9 cellular contexts compared by ENCODE assay signal in genomic region chr4:99861120-99861905, GRCh38. TPM values are rescaled to one million over a fixed set of nuclear protein-coding genes. Genes with fewer than 3 reads are reported as not detected.
A peak's percentile ranks its signal among the peaks of the same experiment; 100 is the strongest.
DNase-seq lines count a peak whose midpoint lies in the region; ATAC-seq, FAIRE-seq and TF ChIP-seq lines count a peak whose summit lies in the region.
"Had no signal": no experiment of that assay in that cellular context is flagged by ENCODE, and none has a peak within 500 bp of the region (broad histone marks: within the 10 kb centered on the region; RNA-seq: fewer than 3 reads in every experiment).

No MANE protein-coding gene starts in this region.

- H3K27ac Mint-ChIP-seq in activated naive CD4-positive, alpha-beta T cell treated with anti-CD3 and anti-CD28 coated beads, Interleukin-2, amount 50 U/mL, for 72 hours: peak overlapping the region; percentile 63 to 77

- H3K27me3 ChIP-seq in osteoblast (ENCODE audit: insufficient read depth, low read length): no peaks in the 10 kb centered on the region

- no peak overlapping the region for H2AFZ ChIP-seq in osteoblast (ENCODE audit: low read length)

- no peak for DNase-seq in GM12892 (ENCODE audit: insufficient read length)
- no peak for DNase-seq in activated naive CD4-positive, alpha-beta T cell treated with anti-CD3 and anti-CD28 coated beads, Interleukin-2, amount 50 U/mL, for 72 hours (ENCODE audit: low spot score in 2 of 2)
- DNase-seq in NK-92 treated with Interleukin-12 subunit alpha and Interleukin-12 subunit beta, amount 100 ng/mL, for 24 hours (lab: John Stamatoyannopoulos, UW): no peak
- no peak for DNase-seq in C1 segment of cervical spinal cord (lab: John Stamatoyannopoulos, UW)
- no peak for DNase-seq in osteoblast (ENCODE audit: insufficient read length, low spot score, missing footprints)
- DNase-seq: NCI-H82 had no signal

- no peaks in the 10 kb centered on the region for H3K4me1 ChIP-seq in osteoblast (ENCODE audit: insufficient read depth, low read length)

- peak; percentile 85 for FAIRE-seq in GM12892 (lab: Jason Lieb, UNC)

- no peak overlapping the region for H3K4me3 ChIP-seq in osteoblast (ENCODE audit: insufficient read depth, low read length)

- ATAC-seq in GM19468 (IDR thresholded peaks at IDR 0.05; ENCODE audit: extremely low read depth, unreplicated experiment) (peak; percentile 19), HG03558 (IDR thresholded peaks at IDR 0.05; ENCODE audit: extremely low read depth, unreplicated experiment) (peak; percentile 59), HG02571 (IDR thresholded peaks at IDR 0.05; ENCODE audit: unreplicated experiment) (no peak)
- peak; percentile 87 to 95 for ATAC-seq in activated naive CD4-positive, alpha-beta T cell treated with anti-CD3 and anti-CD28 coated beads, Interleukin-2, amount 50 U/mL, for 72 hours

- no peak for TF ChIP-seq POLR2A in GM12892 (IDR thresholded peaks at IDR 0.05; ENCODE audit: low read depth, low read length)

- peaks cover 17 to 54% of the 10 kb centered on the region in 2 donors for H3K36me3 Mint-ChIP-seq in activated naive CD4-positive, alpha-beta T cell treated with anti-CD3 and anti-CD28 coated beads, Interleukin-2, amount 50 U/mL, for 72 hours

- no peaks in the 10 kb centered on the region for H4K20me1 ChIP-seq in osteoblast (ENCODE audit: insufficient read depth, low read length)

- no peaks in the 10 kb centered on the region for H3K79me2 ChIP-seq in osteoblast (ENCODE audit: insufficient read depth, low read length)

- H3K9me3 Mint-ChIP-seq in activated naive CD4-positive, alpha-beta T cell treated with anti-CD3 and anti-CD28 coated beads, Interleukin-2, amount 50 U/mL, for 72 hours: no peaks in the 10 kb centered on the region

- H3K4me2 ChIP-seq in osteoblast (ENCODE audit: insufficient read depth, low read length): no peak overlapping the region

- H3K36me3 ChIP-seq in osteoblast (ENCODE audit: insufficient read depth, low read length): no peaks in the 10 kb centered on the region

- no peak overlapping the region for H3K27ac ChIP-seq in osteoblast (ENCODE audit: low read depth, low read length)

- no peak for TF ChIP-seq CTCF in osteoblast (IDR thresholded peaks at IDR 0.05; ENCODE audit: extremely low read depth, low read depth, low read length)

- H3K9me3 ChIP-seq in osteoblast (ENCODE audit: low read depth, low read length): no peaks in the 10 kb centered on the region

RNA-seq across cellular contexts. Expression of gene LAMTOR3, which starts 32.9 kb away (rescaled TPM):
- 40.5 TPM for polyA plus RNA-seq in GM12892 (2012; ENCODE audit: missing spikeins)
- total RNA-seq in activated naive CD4-positive, alpha-beta T cell treated with anti-CD3 and anti-CD28 coated beads, Interleukin-2, amount 50 U/mL, for 72 hours: 10 to 100 TPM; 27.4 to 38.7 TPM
- total RNA-seq in osteoblast: 39.5 and 42.0 TPM in 2 replicates

RNA-seq across cellular contexts. Expression of gene DAPP1, which starts 44.7 kb away (rescaled TPM):
- 40.2 TPM for polyA plus RNA-seq in GM12892 (2012; ENCODE audit: missing spikeins)
- total RNA-seq in activated naive CD4-positive, alpha-beta T cell treated with anti-CD3 and anti-CD28 coated beads, Interleukin-2, amount 50 U/mL, for 72 hours: 10 to 100 TPM; 43.3 to 66.9 TPM
- total RNA-seq in osteoblast: not detected in 2 replicates

Comparison
In these comparisons a context has a peak if more than half of its experiments do, and no peak if none do; other contexts are left out.
1. RNA of gene DAPP1, which starts 44.7 kb away (total RNA-seq): 43.3 to 66.9 TPM in activated naive CD4-positive, alpha-beta T cell treated with anti-CD3 and anti-CD28 coated beads, Interleukin-2, amount 50 U/mL, for 72 hours; not detected in osteoblast; every median in the first group is over 10 times any median in the second.